12 cellular contexts compared by ENCODE assay signal in the genomic region with DNA sequence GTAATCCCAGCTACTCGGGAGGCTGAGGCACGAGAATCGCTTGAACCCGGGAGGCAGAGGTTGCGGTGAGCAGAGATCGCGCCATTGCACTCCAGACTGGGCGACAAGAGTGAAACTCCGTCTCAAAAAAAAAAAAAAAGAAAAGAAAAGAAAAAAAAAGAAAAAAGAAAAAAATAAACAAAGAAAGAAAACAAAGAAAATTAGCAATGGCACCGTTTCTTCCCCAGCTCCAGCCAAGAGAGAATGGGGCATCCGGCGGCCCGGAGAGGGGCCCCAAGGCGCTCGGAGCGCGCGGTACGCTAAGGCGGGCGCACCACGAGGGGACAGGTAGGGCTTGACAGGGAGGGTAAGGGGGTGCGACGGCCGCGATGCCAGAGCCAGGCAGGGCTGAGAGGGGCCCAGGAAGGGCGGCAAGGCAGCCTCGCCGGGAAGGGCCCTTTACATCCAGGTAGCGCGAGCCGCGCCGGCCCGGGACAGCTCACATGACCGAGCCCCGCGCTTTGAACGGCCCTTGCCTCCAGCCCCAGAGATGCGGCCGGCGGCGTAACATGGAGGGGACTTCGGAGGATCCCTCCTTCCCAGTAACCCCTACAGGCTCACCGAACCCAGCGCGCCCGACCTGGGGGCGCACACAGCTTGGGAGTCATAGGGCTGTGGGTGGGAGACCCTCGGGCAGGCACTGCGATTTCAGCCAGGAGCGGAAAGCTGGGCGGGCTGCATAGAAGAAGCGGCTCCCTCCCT. TPM values are rescaled to one million over a fixed set of nuclear protein-coding genes. Genes with fewer than 3 reads are reported as not detected.
DNase-seq lines count a peak whose midpoint lies in the region; ATAC-seq, FAIRE-seq and TF ChIP-seq lines count a peak whose summit lies in the region.
"Had no signal": no experiment of that assay in that cellular context is flagged by ENCODE, and none has a peak within 500 bp of the region (broad histone marks: within the 10 kb centered on the region; RNA-seq: fewer than 3 reads in every experiment).

No MANE protein-coding gene starts in this region.

- peaks cover 23% of the 10 kb centered on the region for H3K4me1 ChIP-seq in HepG2 (ENCODE audit: insufficient read depth, low read length)
- H3K4me1 ChIP-seq in right lobe of liver: peaks cover 0 to 10% (median 0%) of the 10 kb centered on the region in 4 donors
- H3K4me1 ChIP-seq in esophagus muscularis mucosa: peaks cover 6 to 45% (median 31%) of the 10 kb centered on the region in 4 donors

- TF ChIP-seq POLR2A in HepG2 (IDR thresholded peaks at IDR 0.05; ENCODE audit: insufficient read depth in 1 of 2, low read depth in 2 of 2, low read length in 2 of 2) (no peak), right lobe of liver (IDR thresholded peaks at IDR 0.05) (no peak), esophagus muscularis mucosa (IDR thresholded peaks at IDR 0.05; ENCODE audit: low read depth) (no peak)

- TF ChIP-seq CTCF in HepG2 (CRISPR knock-in tag; IDR thresholded peaks at IDR 0.05): no peak
- TF ChIP-seq CTCF in right lobe of liver (IDR thresholded peaks at IDR 0.05): no peak
- no peak for TF ChIP-seq CTCF in esophagus muscularis mucosa (IDR thresholded peaks at IDR 0.05)
- no peak for TF ChIP-seq CTCF in neural cell (IDR thresholded peaks at IDR 0.05; ENCODE audit: poor library complexity, severe bottlenecking)

- TF ChIP-seq RAD21 in HepG2 (CRISPR knock-in tag; IDR thresholded peaks at IDR 0.05): no peak
- no peak for TF ChIP-seq RAD21 in neural cell (conservative IDR thresholded peaks at IDR 0.05)

- H3K27ac ChIP-seq in HepG2 (ENCODE audit: extremely low read length, insufficient read depth, low read length) (no peak overlapping the region), right lobe of liver (no peak overlapping the region), esophagus muscularis mucosa (replicated peaks in 1 of 4) (peak overlapping the region in 2 of 4 donors; percentile 51 to 57), neural cell (ENCODE audit: low read length) (no peak overlapping the region)

- no peak for FAIRE-seq in HepG2 (lab: Jason Lieb, UNC)
- FAIRE-seq: islet of Langerhans had no signal

- H3K9me2 ChIP-seq in neural cell (ENCODE audit: insufficient read depth, low read length): no peaks in the 10 kb centered on the region

- no peak for ATAC-seq in HepG2
- ATAC-seq in right lobe of liver: no peak
- ATAC-seq in HG03095 (IDR thresholded peaks at IDR 0.05; ENCODE audit: unreplicated experiment): no peak
- ATAC-seq: activated naive CD8-positive, alpha-beta T cell treated with anti-CD3 and anti-CD28 coated beads, Interleukin-2, amount 50 U/mL, for 24 hours had no signal

- no peak overlapping the region for H3K4me2 ChIP-seq in HepG2 (ENCODE audit: low read depth, low read length)
- no peak overlapping the region for H3K4me2 ChIP-seq in neural cell (ENCODE audit: low read length)

- H3K36me3 ChIP-seq in HepG2 (replicated peaks in 1 of 2; ENCODE audit: control insufficient read depth in 1 of 2, insufficient read depth in 2 of 2, low read length in 2 of 2): no peaks in the 10 kb centered on the region
- no peaks in the 10 kb centered on the region for H3K36me3 ChIP-seq in right lobe of liver
- H3K36me3 ChIP-seq in esophagus muscularis mucosa: no peaks in the 10 kb centered on the region
- H3K36me3 ChIP-seq in neural cell (ENCODE audit: insufficient read depth, low read length): no peaks in the 10 kb centered on the region

- H4K20me1 ChIP-seq in HepG2 (ENCODE audit: insufficient read depth, low read length): peaks cover 26% of the 10 kb centered on the region; the same call in 1 of the 2 replicates
- no peaks in the 10 kb centered on the region for H4K20me1 ChIP-seq in neural cell (ENCODE audit: insufficient read depth)

- no peak for TF ChIP-seq EP300 in HepG2 (IDR thresholded peaks at IDR 0.05; ENCODE audit: low read depth in 2 of 2, low read length in 2 of 2)
- TF ChIP-seq EP300 in HepG2 (CRISPR knock-in tag; IDR thresholded peaks at IDR 0.05; ENCODE audit: borderline replicate concordance): no peak
- TF ChIP-seq EP300 in esophagus muscularis mucosa (IDR thresholded peaks at IDR 0.05): no peak
- TF ChIP-seq EP300 in neural cell (conservative IDR thresholded peaks at IDR 0.05; ENCODE audit: poor library complexity, severe bottlenecking): no peak

- H3K79me2 ChIP-seq in HepG2 (ENCODE audit: insufficient read depth, low read length): no peaks in the 10 kb centered on the region
- H3K79me2 ChIP-seq in neural cell (replicated peaks; ENCODE audit: insufficient read depth, low read length): no peaks in the 10 kb centered on the region

- peaks cover 38 to 96% of the 10 kb centered on the region in 2 experiments for H3K27me3 ChIP-seq in HepG2 (ENCODE audit: control insufficient read depth in 1 of 2, insufficient read depth in 2 of 2, low read length in 2 of 2)
- H3K27me3 ChIP-seq in right lobe of liver: peaks cover 17 to 19% of the 10 kb centered on the region in 2 donors
- peaks cover 0 to 97% (median 31%) of the 10 kb centered on the region in 4 donors for H3K27me3 ChIP-seq in esophagus muscularis mucosa
- H3K27me3 ChIP-seq in neural cell (ENCODE audit: insufficient read depth, low read depth, low read length): peaks cover 84% of the 10 kb centered on the region

- DNase-seq in HepG2 (ENCODE audit: low spot score) (no peak), right lobe of liver (no peak), esophagus muscularis mucosa (ENCODE audit: extremely low spot score) (no peak), SHP77 (lab: John Stamatoyannopoulos, UW) (no peak), kidney glomerular epithelial cell (lab: John Stamatoyannopoulos, UW) (no peak)
- no peak for DNase-seq in effector CD8-positive, alpha-beta T cell (lab: John Stamatoyannopoulos, UW)
- DNase-seq: activated naive CD8-positive, alpha-beta T cell treated with anti-CD3 and anti-CD28 coated beads, Interleukin-2, amount 50 U/mL, for 24 hours; NCI-H524 treated with DMSO at 0.1 percent for 48 hours had no signal

- WGBS in HepG2 (ENCODE audit: low lambda C conversion rate): 60% methylated on average over 49 of the region's 54 CpGs
- 12% methylated on average over 16 of the region's 54 CpGs for WGBS in right lobe of liver (ENCODE audit: insufficient coverage, low coverage, low lambda C conversion rate, missing lambda C conversion rate)
- 5% methylated on average over 22 of the region's 54 CpGs for WGBS in esophagus muscularis mucosa

- POLR2A ChIA-PET in HepG2 (lab: Yijun Ruan, JAX): no interaction called here

- H3K9me3 ChIP-seq in HepG2 (ENCODE audit: low read length): no peaks in the 10 kb centered on the region
- no peaks in the 10 kb centered on the region for H3K9me3 ChIP-seq in right lobe of liver
- H3K9me3 ChIP-seq in esophagus muscularis mucosa: no peaks in the 10 kb centered on the region
- no peaks in the 10 kb centered on the region for H3K9me3 ChIP-seq in neural cell (ENCODE audit: low read length)

- H2AFZ ChIP-seq in HepG2 (ENCODE audit: low read length) (no peak overlapping the region), neural cell (ENCODE audit: low read depth, low read length) (no peak overlapping the region)

- no peaks in the 10 kb centered on the region for H3F3A ChIP-seq in neural cell (ENCODE audit: insufficient read depth, low read length, poor library complexity, severe bottlenecking)

- H3K4me3 ChIP-seq in HepG2 (replicated peaks in 1 of 3; ENCODE audit: insufficient read depth in 1 of 3, low read depth in 2 of 3, low read length in 3 of 3): no peak overlapping the region
- no peak overlapping the region for H3K4me3 ChIP-seq in right lobe of liver
- peak overlapping the region; percentile 49 to 62 (median 54) for H3K4me3 ChIP-seq in esophagus muscularis mucosa
- H3K4me3 ChIP-seq in neural cell (ENCODE audit: low read length): peak overlapping the region; percentile 70

- in situ Hi-C loops in HepG2 (cut with HindIII; ENCODE audit: extremely low pct_ligation_motif_present, low pct_unique_long_range_greater_than_20kb): no loop called here

- no peak overlapping the region for H3K9ac ChIP-seq in HepG2 (ENCODE audit: insufficient read depth, low read depth, low read length)
- no peak overlapping the region for H3K9ac ChIP-seq in neural cell (ENCODE audit: low read length)

- CTCF ChIA-PET in HepG2 (lab: Yijun Ruan, JAX; ENCODE audit: low intra/inter-chr PET ratio, low total read pairs): no interaction called here

- BruUV-seq in HepG2 (replicated peaks; lab: Mats Ljungman, UMichigan): no TSS peak

- intact Hi-C loops in HepG2 (cut with micrococcal nuclease; ENCODE audit: unreplicated experiment) (loop anchor here (5.0 kb wide), 1 partner anchor 82 kb away; no protein-coding TSS in a partner anchor), right lobe of liver (cut with DNase I) (no loop called here), esophagus muscularis mucosa (cut with DNase I) (no loop called here)

TF ChIP-seq in HepG2, 621 proteins besides CTCF, POLR2A, EP300 and RAD21 (continues in another document):
- TF ChIP-seq DNMT1 (CRISPR knock-in tag; IDR thresholded peaks at IDR 0.05): 0 out of 2 replicates have a peak, but pooled peaks have one; percentile 22

RNA-seq across cellular contexts. Expression of a gene that starts 1.4 kb away (rescaled TPM):
- not detected in 2 replicates for total RNA-seq in HepG2 (2016; rRNA removed; fragmentation: Illumina TruSeq; extraction: Trizol)
- total RNA-seq in HepG2 (2016; cell fraction: cytosol; rRNA removed; fragmentation: Illumina TruSeq; extraction: Trizol; ENCODE audit: low read depth): not detected in 2 replicates
- total RNA-seq in HepG2 (2016; cell fraction: insoluble cytoplasmic fraction; rRNA removed; fragmentation: Illumina TruSeq; extraction: Trizol): not detected in 2 replicates
- not detected in 2 replicates for total RNA-seq in HepG2 (2016; cell fraction: membrane; rRNA removed; fragmentation: Illumina TruSeq; extraction: Trizol)
- total RNA-seq in HepG2 (2016; cell fraction: nucleus; rRNA removed; fragmentation: Illumina TruSeq; extraction: Trizol): not detected in 2 replicates
- not detected in 2 replicates for polyA plus RNA-seq in HepG2 (2011; rRNA removed)
- not detected in 2 replicates for polyA plus RNA-seq in HepG2 (2011; cell fraction: cytosol; rRNA removed)
- polyA plus RNA-seq in HepG2 (2011; cell fraction: nucleus; rRNA removed): not detected in 2 replicates
- polyA plus RNA-seq in HepG2 (2012): not detected in 2 replicates
- polyA plus RNA-seq in HepG2 (2016; cell fraction: cytosol; fragmentation: Illumina TruSeq; extraction: Trizol; ENCODE audit: low read depth): not detected in 2 replicates
- polyA plus RNA-seq in HepG2 (2016; cell fraction: insoluble cytoplasmic fraction; fragmentation: Illumina TruSeq; extraction: Trizol; ENCODE audit: low read depth): not detected in 2 replicates
- polyA plus RNA-seq in HepG2 (2016; cell fraction: membrane; fragmentation: Illumina TruSeq; extraction: Trizol; ENCODE audit: low read depth): not detected in 2 replicates
- not detected in 2 replicates for polyA plus RNA-seq in HepG2 (2016; cell fraction: nucleus; fragmentation: Illumina TruSeq; extraction: Trizol; ENCODE audit: insufficient read depth, low read depth)
- not detected in 2 replicates for polyA minus RNA-seq in HepG2 (2011; rRNA and poly(A)+ RNA removed; ENCODE audit: low replicate concordance)
- not detected in 2 replicates for polyA minus RNA-seq in HepG2 (2011; cell fraction: cytosol; rRNA and poly(A)+ RNA removed)
- polyA minus RNA-seq in HepG2 (2011; cell fraction: nucleus; rRNA and poly(A)+ RNA removed): not detected in 2 replicates
- total RNA-seq in right lobe of liver: not detected
- 1 to 10 TPM; 4.6 to 7.1 (median 5.6) TPM for total RNA-seq in esophagus muscularis mucosa
- 3.2 and 3.6 TPM in 2 replicates for polyA plus RNA-seq in neural cell
- 3.7 and 4.5 TPM in 2 replicates for polyA minus RNA-seq in neural cell
- total RNA-seq: pulmonary artery endothelial cell had no signal

Comparison
In these comparisons a context has a peak if more than half of its experiments do, and no peak if none do; other contexts are left out.
1. H3K4me3 ChIP-seq: peak in esophagus muscularis mucosa (4 of 4) and neural cell (single experiment); none in HepG2 (0 of 3) and right lobe of liver (0 of 3).